28 cellular contexts compared by ENCODE assay signal in genomic region chr12:50156641-50157040, GRCh38. TPM values are rescaled to one million over a fixed set of nuclear protein-coding genes. Genes with fewer than 3 reads are reported as not detected.
"Had no signal": no experiment of that assay in that cellular context is flagged by ENCODE, and none has a peak within 500 bp of the region (broad histone marks: within the 10 kb centered on the region; RNA-seq: fewer than 3 reads in every experiment).

No MANE protein-coding gene starts in this region.

- H3K27me3 ChIP-seq: gastrocnemius medialis, neutrophil, right lobe of liver, testis, tibial artery, upper lobe of left lung had no signal

- H3K9ac ChIP-seq: parathyroid adenoma had no signal

- ATAC-seq: esophagus mucosa; gastrocnemius medialis; natural killer cell treated with Interleukin-12 subunit alpha and Interleukin-12 subunit beta and Interleukin-15 and Interleukin-18, amount 100 ng/mL, for 72 hours; stimulated activated naive CD8-positive, alpha-beta T cell treated with anti-CD3 and anti-CD28 coated beads, Interleukin-15, Interleukin-2, amounts not matched to agents 100 U/mL and 50 U/mL, for 24 hours had no signal

- DNase-seq: effector CD8-positive, alpha-beta T cell; endodermal cell; foreskin fibroblast; gastrocnemius medialis; head of caudate nucleus; naive B cell; right lobe of liver; small intestine; stimulated activated CD4-positive, alpha-beta T cell treated with anti-CD3 and anti-CD28 coated beads, Interleukin-12 subunit alpha, Interleukin-12 subunit beta, amount 100 ng/mL, for 4 hours; stimulated activated CD4-positive, alpha-beta T cell treated with anti-CD3 and anti-CD28 coated beads, Interleukin-1b, Interleukin-23, amount 100 ng/mL, for 48 hours; stimulated activated CD4-positive, alpha-beta T cell treated with anti-CD3 and anti-CD28 coated beads, Interleukin-4, amount 100 ng/mL, for 1 hour; stimulated activated CD8-positive, alpha-beta memory T cell treated with anti-CD3 and anti-CD28 coated beads, Interleukin-4, amount 100 ng/mL, for 48 hours; stimulated activated naive CD8-positive, alpha-beta T cell treated with anti-CD3 and anti-CD28 coated beads, Interleukin-15, Interleukin-2, amounts not matched to agents 100 U/mL and 50 U/mL, for 24 hours; substantia nigra; testis; tibial artery; upper lobe of left lung had no signal

- H3K36me3 Mint-ChIP-seq: naive B cell had no signal

- H3K4me3 ChIP-seq: gastrocnemius medialis, lung, right lobe of liver, testis, tibial artery, upper lobe of left lung had no signal

- H3K4me1 ChIP-seq: gastrocnemius medialis, parathyroid adenoma, right lobe of liver, testis had no signal

- H3K36me3 ChIP-seq: gastrocnemius medialis, right lobe of liver had no signal

- H3K27me3 Mint-ChIP-seq: dendritic cell treated with granulocyte-macrophage colony-stimulating factor and Interleukin-4, amounts not matched to agents 40 ng/mL and 50 ng/mL, for 4 days; memory B cell; naive B cell; natural killer cell treated with Interleukin-12 subunit alpha and Interleukin-12 subunit beta and Interleukin-15 and Interleukin-18, amount 100 ng/mL, for 72 hours; progenitor cell of endocrine pancreas had no signal

- H3K4me3 Mint-ChIP-seq: dendritic cell treated with granulocyte-macrophage colony-stimulating factor and Interleukin-4, amounts not matched to agents 40 ng/mL and 50 ng/mL, for 4 days; endodermal cell; memory B cell; naive B cell; natural killer cell treated with Interleukin-12 subunit alpha and Interleukin-12 subunit beta and Interleukin-15 and Interleukin-18, amount 100 ng/mL, for 72 hours; neural crest cell had no signal

- H2AFZ ChIP-seq: parathyroid adenoma had no signal

- H3K27ac Mint-ChIP-seq: dendritic cell treated with granulocyte-macrophage colony-stimulating factor and Interleukin-4, amounts not matched to agents 40 ng/mL and 50 ng/mL, for 4 days; endodermal cell; memory B cell; natural killer cell treated with Interleukin-12 subunit alpha and Interleukin-12 subunit beta and Interleukin-15 and Interleukin-18, amount 100 ng/mL, for 72 hours had no signal

- H3K9me3 Mint-ChIP-seq: dendritic cell treated with granulocyte-macrophage colony-stimulating factor and Interleukin-4, amounts not matched to agents 40 ng/mL and 50 ng/mL, for 4 days; endodermal cell; memory B cell; naive B cell; natural killer cell treated with Interleukin-12 subunit alpha and Interleukin-12 subunit beta and Interleukin-15 and Interleukin-18, amount 100 ng/mL, for 72 hours; neural crest cell had no signal

- H3K9me3 ChIP-seq: gastrocnemius medialis, neutrophil, right lobe of liver, testis, tibial artery, upper lobe of left lung had no signal

- H3K27ac ChIP-seq: epithelial cell of prostate, gastrocnemius medialis, neutrophil, parathyroid adenoma, right lobe of liver, testis, tibial artery, upper lobe of left lung had no signal

RNA-seq across cellular contexts. Expression of gene GPD1, which starts 52.8 kb away (rescaled TPM):
- total RNA-seq: glomerular endothelial cell had no signal
